1 cellular context compared by ENCODE assay signal in genomic region chr3:53238881-53239280, GRCh38.
TF ChIP-seq lines count a peak whose summit lies in the region.

No MANE protein-coding gene starts in this region.

TF ChIP-seq in GM23338, 12 proteins besides CTCF, POLR2A, EP300 and RAD21:
- TF ChIP-seq, protein P1, sequence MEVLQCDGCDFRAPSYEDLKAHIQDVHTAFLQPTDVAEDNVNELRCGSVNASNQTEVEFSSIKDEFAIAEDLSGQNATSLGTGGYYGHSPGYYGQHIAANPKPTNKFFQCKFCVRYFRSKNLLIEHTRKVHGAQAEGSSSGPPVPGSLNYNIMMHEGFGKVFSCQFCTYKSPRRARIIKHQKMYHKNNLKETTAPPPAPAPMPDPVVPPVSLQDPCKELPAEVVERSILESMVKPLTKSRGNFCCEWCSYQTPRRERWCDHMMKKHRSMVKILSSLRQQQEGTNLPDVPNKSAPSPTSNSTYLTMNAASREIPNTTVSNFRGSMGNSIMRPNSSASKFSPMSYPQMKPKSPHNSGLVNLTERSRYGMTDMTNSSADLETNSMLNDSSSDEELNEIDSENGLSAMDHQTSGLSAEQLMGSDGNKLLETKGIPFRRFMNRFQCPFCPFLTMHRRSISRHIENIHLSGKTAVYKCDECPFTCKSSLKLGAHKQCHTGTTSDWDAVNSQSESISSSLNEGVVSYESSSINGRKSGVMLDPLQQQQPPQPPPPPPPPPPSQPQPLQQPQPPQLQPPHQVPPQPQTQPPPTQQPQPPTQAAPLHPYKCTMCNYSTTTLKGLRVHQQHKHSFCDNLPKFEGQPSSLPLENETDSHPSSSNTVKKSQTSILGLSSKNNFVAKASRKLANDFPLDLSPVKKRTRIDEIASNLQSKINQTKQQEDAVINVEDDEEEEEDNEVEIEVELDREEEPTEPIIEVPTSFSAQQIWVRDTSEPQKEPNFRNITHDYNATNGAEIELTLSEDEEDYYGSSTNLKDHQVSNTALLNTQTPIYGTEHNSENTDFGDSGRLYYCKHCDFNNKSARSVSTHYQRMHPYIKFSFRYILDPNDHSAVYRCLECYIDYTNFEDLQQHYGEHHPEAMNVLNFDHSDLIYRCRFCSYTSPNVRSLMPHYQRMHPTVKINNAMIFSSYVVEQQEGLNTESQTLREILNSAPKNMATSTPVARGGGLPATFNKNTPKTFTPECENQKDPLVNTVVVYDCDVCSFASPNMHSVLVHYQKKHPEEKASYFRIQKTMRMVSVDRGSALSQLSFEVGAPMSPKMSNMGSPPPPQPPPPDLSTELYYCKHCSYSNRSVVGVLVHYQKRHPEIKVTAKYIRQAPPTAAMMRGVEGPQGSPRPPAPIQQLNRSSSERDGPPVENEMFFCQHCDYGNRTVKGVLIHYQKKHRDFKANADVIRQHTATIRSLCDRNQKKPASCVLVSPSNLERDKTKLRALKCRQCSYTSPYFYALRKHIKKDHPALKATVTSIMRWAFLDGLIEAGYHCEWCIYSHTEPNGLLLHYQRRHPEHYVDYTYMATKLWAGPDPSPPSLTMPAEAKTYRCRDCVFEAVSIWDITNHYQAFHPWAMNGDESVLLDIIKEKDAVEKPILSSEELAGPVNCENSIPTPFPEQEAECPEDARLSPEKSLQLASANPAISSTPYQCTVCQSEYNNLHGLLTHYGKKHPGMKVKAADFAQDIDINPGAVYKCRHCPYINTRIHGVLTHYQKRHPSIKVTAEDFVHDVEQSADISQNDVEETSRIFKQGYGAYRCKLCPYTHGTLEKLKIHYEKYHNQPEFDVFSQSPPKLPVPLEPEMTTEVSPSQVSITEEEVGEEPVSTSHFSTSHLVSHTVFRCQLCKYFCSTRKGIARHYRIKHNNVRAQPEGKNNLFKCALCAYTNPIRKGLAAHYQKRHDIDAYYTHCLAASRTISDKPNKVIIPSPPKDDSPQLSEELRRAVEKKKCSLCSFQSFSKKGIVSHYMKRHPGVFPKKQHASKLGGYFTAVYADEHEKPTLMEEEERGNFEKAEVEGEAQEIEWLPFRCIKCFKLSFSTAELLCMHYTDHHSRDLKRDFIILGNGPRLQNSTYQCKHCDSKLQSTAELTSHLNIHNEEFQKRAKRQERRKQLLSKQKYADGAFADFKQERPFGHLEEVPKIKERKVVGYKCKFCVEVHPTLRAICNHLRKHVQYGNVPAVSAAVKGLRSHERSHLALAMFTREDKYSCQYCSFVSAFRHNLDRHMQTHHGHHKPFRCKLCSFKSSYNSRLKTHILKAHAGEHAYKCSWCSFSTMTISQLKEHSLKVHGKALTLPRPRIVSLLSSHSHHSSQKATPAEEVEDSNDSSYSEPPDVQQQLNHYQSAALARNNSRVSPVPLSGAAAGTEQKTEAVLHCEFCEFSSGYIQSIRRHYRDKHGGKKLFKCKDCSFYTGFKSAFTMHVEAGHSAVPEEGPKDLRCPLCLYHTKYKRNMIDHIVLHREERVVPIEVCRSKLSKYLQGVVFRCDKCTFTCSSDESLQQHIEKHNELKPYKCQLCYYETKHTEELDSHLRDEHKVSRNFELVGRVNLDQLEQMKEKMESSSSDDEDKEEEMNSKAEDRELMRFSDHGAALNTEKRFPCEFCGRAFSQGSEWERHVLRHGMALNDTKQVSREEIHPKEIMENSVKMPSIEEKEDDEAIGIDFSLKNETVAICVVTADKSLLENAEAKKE (CRISPR knock-in tag; IDR thresholded peaks at IDR 0.05), result no peak
- TF ChIP-seq NANOG (IDR thresholded peaks at IDR 0.05; ENCODE audit: borderline replicate concordance), result no peak
- 0 out of 2 replicates have a peak, but pooled peaks have one; percentile 23 for TF ChIP-seq POLR2AphosphoS5 (IDR thresholded peaks at IDR 0.05; ENCODE audit: low read depth)
- no peak for TF ChIP-seq ZNF114 (CRISPR knock-in tag; IDR thresholded peaks at IDR 0.05)
TF ChIP-seq in GM23338: peak in this region for 1.
